ENCODE assay signal across 29 cellular contexts in the genomic region with DNA sequence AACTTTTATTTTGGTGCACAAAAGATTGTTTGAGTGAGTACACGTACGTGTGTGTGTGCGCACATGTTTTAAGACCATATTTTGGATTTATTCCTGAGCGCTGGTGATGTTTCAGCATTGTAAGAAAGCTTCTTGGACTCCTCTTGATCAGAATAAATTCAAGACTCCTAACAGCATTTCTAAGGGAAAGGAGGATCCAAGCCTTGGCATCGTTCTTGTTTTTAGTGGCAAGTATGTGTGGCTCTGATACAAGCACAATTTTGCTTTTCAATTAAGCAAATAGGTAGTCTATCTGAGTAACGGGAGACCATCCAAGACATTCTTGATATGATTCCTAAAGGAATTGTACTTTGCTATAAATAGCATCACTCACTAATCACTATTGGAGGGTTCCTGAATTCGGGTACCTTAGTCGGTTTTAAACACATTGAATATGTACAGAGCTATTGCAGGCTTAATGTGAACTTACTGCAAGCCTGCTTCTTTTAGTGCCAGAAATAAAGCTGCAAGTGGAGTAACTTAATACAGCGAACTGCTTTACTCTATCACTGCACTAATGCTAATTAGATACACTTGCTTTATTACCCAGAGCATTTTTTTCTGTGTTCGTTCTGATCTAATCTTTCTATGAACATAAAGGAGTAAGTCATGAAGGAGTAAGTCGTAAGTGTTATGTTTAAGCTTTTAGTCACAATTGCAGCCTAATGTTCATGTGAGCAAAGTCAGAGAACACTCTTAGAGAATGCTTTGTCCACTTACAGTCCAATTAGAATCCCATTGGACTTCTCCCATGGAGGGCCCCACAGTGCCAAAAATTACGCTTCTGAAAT.
"Had no signal": no experiment of that assay in that cellular context is flagged by ENCODE, and none has a peak within 500 bp of the region (broad histone marks: within the 10 kb centered on the region; RNA-seq: fewer than 3 reads in every experiment).

No MANE protein-coding gene starts in this region.

- H3K9me3 Mint-ChIP-seq: activated CD4-positive, alpha-beta memory T cell treated with anti-CD3 and anti-CD28 coated beads for 36 hours; activated CD4-positive, alpha-beta T cell treated with anti-CD3 and anti-CD28 coated beads, Interleukin-2, amount 10 ng/mL, durations not matched to agents 24 days and 14 days; activated naive CD4-positive, alpha-beta T cell treated with anti-CD3 and anti-CD28 coated beads, Interleukin-2, amount 10 ng/mL, durations not matched to agents 7 days and 5 days; activated T-helper 1 cell treated with anti-CD3 and anti-CD28 coated beads, Interleukin-12 subunit alpha, Interleukin-12 subunit beta, Interleukin-2, Interleukin-4 antibody, amounts not matched to agents 30 ng/mL and 10 ng/mL and 1 ng/mL, durations not matched to agents 14 hours and 24 hours and 36 hours; effector memory CD8-positive, alpha-beta T cell had no signal

- H3K27ac Mint-ChIP-seq: activated CD4-positive, alpha-beta memory T cell treated with anti-CD3 and anti-CD28 coated beads for 36 hours; activated CD4-positive, alpha-beta T cell treated with anti-CD3 and anti-CD28 coated beads, Interleukin-2, amount 10 ng/mL, durations not matched to agents 24 days and 14 days; activated naive CD4-positive, alpha-beta T cell treated with anti-CD3 and anti-CD28 coated beads, Interleukin-2, amount 10 ng/mL, durations not matched to agents 7 days and 5 days; activated naive CD8-positive, alpha-beta T cell treated with anti-CD3 and anti-CD28 coated beads, Interleukin-2, amount 10 ng/mL, durations not matched to agents 7 days and 5 days; activated T-helper 1 cell treated with anti-CD3 and anti-CD28 coated beads, Interleukin-12 subunit alpha, Interleukin-12 subunit beta, Interleukin-2, Interleukin-4 antibody, amounts not matched to agents 30 ng/mL and 10 ng/mL and 1 ng/mL, durations not matched to agents 14 hours and 24 hours and 36 hours; effector memory CD8-positive, alpha-beta T cell had no signal

- H3K36me3 Mint-ChIP-seq: activated naive CD4-positive, alpha-beta T cell treated with anti-CD3 and anti-CD28 coated beads, Interleukin-2, amount 10 ng/mL, durations not matched to agents 7 days and 5 days had no signal

- H3K4me1 Mint-ChIP-seq: activated CD4-positive, alpha-beta T cell treated with anti-CD3 and anti-CD28 coated beads, Interleukin-2, amount 10 ng/mL, durations not matched to agents 24 days and 14 days; activated naive CD4-positive, alpha-beta T cell treated with anti-CD3 and anti-CD28 coated beads, Interleukin-2, amount 10 ng/mL, durations not matched to agents 7 days and 5 days had no signal

- H3K4me1 ChIP-seq: pancreas, psoas muscle, right atrium auricular region, testis had no signal

- H3K27me3 Mint-ChIP-seq: activated CD4-positive, alpha-beta memory T cell treated with anti-CD3 and anti-CD28 coated beads for 36 hours; activated CD4-positive, alpha-beta T cell treated with anti-CD3 and anti-CD28 coated beads, Interleukin-2, amount 10 ng/mL, durations not matched to agents 24 days and 14 days; activated naive CD4-positive, alpha-beta T cell treated with anti-CD3 and anti-CD28 coated beads, Interleukin-2, amount 10 ng/mL, durations not matched to agents 7 days and 5 days; activated naive CD8-positive, alpha-beta T cell treated with anti-CD3 and anti-CD28 coated beads, Interleukin-2, amount 10 ng/mL, durations not matched to agents 7 days and 5 days; effector memory CD8-positive, alpha-beta T cell had no signal

- H3K9me3 ChIP-seq: mucosa of descending colon, pancreas, testis, transverse colon had no signal

- H3K27ac ChIP-seq: pancreas, psoas muscle, right atrium auricular region, testis, transverse colon had no signal

- DNase-seq: activated CD4-positive, alpha-beta memory T cell treated with anti-CD3 and anti-CD28 coated beads for 36 hours; activated CD4-positive, alpha-beta T cell treated with anti-CD3 and anti-CD28 coated beads, Interleukin-2, amount 10 ng/mL, durations not matched to agents 24 days and 14 days; activated CD4-positive, CD25-positive, alpha-beta regulatory T cell treated with anti-CD3 and anti-CD28 coated beads, Interleukin-2, amount 50 U/mL, for 72 hours; activated CD8-positive, alpha-beta memory T cell treated with anti-CD3 and anti-CD28 coated beads, Interleukin-2, amount 50 U/mL, for 4 hours; activated gamma-delta T cell; activated naive CD4-positive, alpha-beta T cell treated with anti-CD3 and anti-CD28 coated beads, Interleukin-2, amount 10 ng/mL, durations not matched to agents 7 days and 5 days; activated naive CD8-positive, alpha-beta T cell treated with anti-CD3 and anti-CD28 coated beads, Interleukin-2, amount 10 ng/mL, durations not matched to agents 7 days and 5 days; activated T-cell treated with anti-CD3 and anti-CD28 coated beads, Interleukin-2, amount 50 U/mL, for 1 hour; amniotic stem cell; caudate nucleus; cortex of kidney; effector memory CD8-positive, alpha-beta T cell; erythroblast; head of caudate nucleus; hippocampal formation; left cardiac atrium; left ventricle myocardium superior; mucosa of descending colon; nucleus accumbens; pancreas; psoas muscle; stimulated activated CD4-positive, alpha-beta T cell treated with anti-CD3 and anti-CD28 coated beads, Interleukin-4, amount 100 ng/mL, for 1 hour; stimulated activated naive CD8-positive, alpha-beta T cell treated with anti-CD3 and anti-CD28 coated beads, Interleukin-15, Interleukin-2, amounts not matched to agents 100 U/mL and 50 U/mL, for 24 hours; T1000; testis; transverse colon had no signal

- H3K27me3 ChIP-seq: pancreas, right atrium auricular region, testis, transverse colon had no signal

- H3K36me3 ChIP-seq: pancreas, right atrium auricular region, transverse colon had no signal

- H3K4me3 ChIP-seq: mucosa of descending colon, pancreas, psoas muscle, right atrium auricular region, testis, transverse colon had no signal

- H3K4me3 Mint-ChIP-seq: activated CD4-positive, alpha-beta memory T cell treated with anti-CD3 and anti-CD28 coated beads for 36 hours; activated CD4-positive, alpha-beta T cell treated with anti-CD3 and anti-CD28 coated beads, Interleukin-2, amount 10 ng/mL, durations not matched to agents 24 days and 14 days; activated naive CD4-positive, alpha-beta T cell treated with anti-CD3 and anti-CD28 coated beads, Interleukin-2, amount 10 ng/mL, durations not matched to agents 7 days and 5 days; activated naive CD8-positive, alpha-beta T cell treated with anti-CD3 and anti-CD28 coated beads, Interleukin-2, amount 10 ng/mL, durations not matched to agents 7 days and 5 days; activated T-helper 1 cell treated with anti-CD3 and anti-CD28 coated beads, Interleukin-12 subunit alpha, Interleukin-12 subunit beta, Interleukin-2, Interleukin-4 antibody, amounts not matched to agents 30 ng/mL and 10 ng/mL and 1 ng/mL, durations not matched to agents 14 hours and 24 hours and 36 hours; effector memory CD8-positive, alpha-beta T cell; neural crest cell had no signal
